In genomic region chr10:79453392-79453791, GRCh38 we compare ENCODE assay signal across 24 cellular contexts.
"Had no signal": no experiment of that assay in that cellular context is flagged by ENCODE, and none has a peak within 500 bp of the region (broad histone marks: within the 10 kb centered on the region; RNA-seq: fewer than 3 reads in every experiment).

No MANE protein-coding gene starts in this region.

- ATAC-seq: T-cell had no signal

- H3K4me1 Mint-ChIP-seq: activated CD4-positive, alpha-beta memory T cell treated with anti-CD3 and anti-CD28 coated beads, Interleukin-2, amount 10 ng/mL, durations not matched to agents 7 days and 5 days; activated naive CD4-positive, alpha-beta T cell treated with anti-CD3 and anti-CD28 coated beads, Interleukin-2, amount 10 ng/mL, durations not matched to agents 7 days and 5 days; activated naive CD8-positive, alpha-beta T cell treated with anti-CD3 and anti-CD28 coated beads for 36 hours; T-cell had no signal

- H3K9me3 Mint-ChIP-seq: activated CD4-positive, alpha-beta memory T cell treated with anti-CD3 and anti-CD28 coated beads, Interleukin-2, amount 10 ng/mL, durations not matched to agents 7 days and 5 days; activated naive CD4-positive, alpha-beta T cell treated with anti-CD3 and anti-CD28 coated beads, Interleukin-2, amount 10 ng/mL, durations not matched to agents 7 days and 5 days; activated naive CD8-positive, alpha-beta T cell treated with anti-CD3 and anti-CD28 coated beads for 36 hours; activated T-helper 2 cell treated with anti-CD3 and anti-CD28 coated beads, Interferon-gamma antibody, Interleukin-2, Interleukin-4, amounts not matched to agents 10 μg/mL and 5 μg/mL and 100 μg/mL, durations not matched to agents 14 hours and 24 hours and 36 hours; T-cell had no signal

- H3K4me3 Mint-ChIP-seq: activated CD4-positive, alpha-beta memory T cell treated with anti-CD3 and anti-CD28 coated beads, Interleukin-2, amount 10 ng/mL, durations not matched to agents 7 days and 5 days; activated naive CD4-positive, alpha-beta T cell treated with anti-CD3 and anti-CD28 coated beads, Interleukin-2, amount 10 ng/mL, durations not matched to agents 7 days and 5 days; activated naive CD8-positive, alpha-beta T cell treated with anti-CD3 and anti-CD28 coated beads for 36 hours; T-cell had no signal

- H3K27ac Mint-ChIP-seq: activated CD4-positive, alpha-beta memory T cell treated with anti-CD3 and anti-CD28 coated beads, Interleukin-2, amount 10 ng/mL, durations not matched to agents 7 days and 5 days; activated naive CD4-positive, alpha-beta T cell treated with anti-CD3 and anti-CD28 coated beads, Interleukin-2, amount 10 ng/mL, durations not matched to agents 7 days and 5 days; activated naive CD8-positive, alpha-beta T cell treated with anti-CD3 and anti-CD28 coated beads for 36 hours; activated T-helper 2 cell treated with anti-CD3 and anti-CD28 coated beads, Interferon-gamma antibody, Interleukin-2, Interleukin-4, amounts not matched to agents 10 μg/mL and 5 μg/mL and 100 μg/mL, durations not matched to agents 14 hours and 24 hours and 36 hours; T-cell had no signal

- H2AFZ ChIP-seq: PC-9 had no signal

- H3K4me3 ChIP-seq: PC-9, SK-N-MC had no signal

- H3K27ac ChIP-seq: PC-9, SK-N-MC, VCaP had no signal

- DNase-seq: activated CD4-positive, alpha-beta memory T cell treated with anti-CD3 and anti-CD28 coated beads, Interleukin-2, amount 10 ng/mL, durations not matched to agents 7 days and 5 days; activated CD4-positive, alpha-beta T cell treated with anti-CD3 and anti-CD28 coated beads, Interleukin-2, amount 50 U/mL, for 1 hour; activated CD4-positive, CD25-positive, alpha-beta regulatory T cell; activated gamma-delta T cell treated with Interleukin-2 at 50 U/mL for 16 hours; activated naive CD4-positive, alpha-beta T cell treated with anti-CD3 and anti-CD28 coated beads, Interleukin-2, amount 10 ng/mL, durations not matched to agents 7 days and 5 days; activated naive CD8-positive, alpha-beta T cell treated with anti-CD3 and anti-CD28 coated beads for 36 hours; activated T-cell treated with anti-CD3 and anti-CD28 coated beads for 4 hours; activated T-cell treated with anti-CD3 and anti-CD28 coated beads, Interleukin-2, amount 50 U/mL, for 48 hours; anterior cingulate cortex; caudate nucleus; Karpas-422; NCI-H1105 treated with DMSO at 0.1 percent for 48 hours; NCI-H1436 treated with DMSO at 0.1 percent for 48 hours; NCI-H187; NCI-H2081; NCI-H510A treated with DMSO at 0.1 percent for 48 hours; NCI-H69; PC-9; T-cell; T-helper 2 cell; T1000 had no signal

- H3K4me2 ChIP-seq: PC-9 had no signal

- H3K36me3 Mint-ChIP-seq: activated naive CD4-positive, alpha-beta T cell treated with anti-CD3 and anti-CD28 coated beads, Interleukin-2, amount 10 ng/mL, durations not matched to agents 7 days and 5 days; activated naive CD8-positive, alpha-beta T cell treated with anti-CD3 and anti-CD28 coated beads for 36 hours; T-cell had no signal
